ENCODE assay signal across 19 cellular contexts in genomic region chr4:10647811-10648210, GRCh38. TPM values are rescaled to one million over a fixed set of nuclear protein-coding genes. Genes with fewer than 3 reads are reported as not detected.
DNase-seq lines count a peak whose midpoint lies in the region; ATAC-seq and TF ChIP-seq lines count a peak whose summit lies in the region.
"Had no signal": no experiment of that assay in that cellular context is flagged by ENCODE, and none has a peak within 500 bp of the region (broad histone marks: within the 10 kb centered on the region; RNA-seq: fewer than 3 reads in every experiment).

No MANE protein-coding gene starts in this region.

- H3K4me1 Mint-ChIP-seq in mesothelial cell of epicardium: peaks cover 48% of the 10 kb centered on the region
- H3K4me1 Mint-ChIP-seq: CD8-positive, alpha-beta memory T cell; IgD-negative memory B cell had no signal

- peaks cover 14% of the 10 kb centered on the region for H3K9me3 Mint-ChIP-seq in mesothelial cell of epicardium

- TF ChIP-seq CTCF in foreskin fibroblast (IDR thresholded peaks at IDR 0.05; ENCODE audit: low read depth, low read length): no peak
- TF ChIP-seq CTCF in mesothelial cell of epicardium (IDR thresholded peaks at IDR 0.05; ENCODE audit: unreplicated experiment): no peak

- ATAC-seq in GM21381 (IDR thresholded peaks at IDR 0.05; ENCODE audit: unreplicated experiment): no peak

- H3K27ac Mint-ChIP-seq in mesothelial cell of epicardium: peak overlapping the region; percentile 27
- H3K27ac Mint-ChIP-seq: CD4-positive, CD25-positive, alpha-beta regulatory T cell; CD8-positive, alpha-beta memory T cell; IgD-negative memory B cell had no signal

- DNase-seq in EL (peak; percentile 21), M059J (ENCODE audit: low read depth) (peak; percentile 16), foreskin fibroblast (peak; percentile 17 to 25), mesothelial cell of epicardium (ENCODE audit: low spot score in 2 of 2, unreplicated experiment in 2 of 2) (no peak), HPDE6-E6E7 (ENCODE audit: extremely low spot score) (no peak), A172 (ENCODE audit: low spot score) (no peak)
- DNase-seq: ACHN; BE2C; C1 segment of cervical spinal cord; Caco-2; CD4-positive, CD25-positive, alpha-beta regulatory T cell; CD8-positive, alpha-beta memory T cell; GF-D8; KBM-7 had no signal

- peaks cover 12% of the 10 kb centered on the region for H3K36me3 Mint-ChIP-seq in mesothelial cell of epicardium
- H3K36me3 Mint-ChIP-seq: CD4-positive, CD25-positive, alpha-beta regulatory T cell; CD8-positive, alpha-beta memory T cell had no signal

- no peaks in the 10 kb centered on the region for H3K27me3 Mint-ChIP-seq in mesothelial cell of epicardium (ENCODE audit: low read depth)
- H3K27me3 Mint-ChIP-seq: CD4-positive, CD25-positive, alpha-beta regulatory T cell had no signal

- no peak overlapping the region for H3K4me3 ChIP-seq in foreskin fibroblast (ENCODE audit: low read depth in 1 of 2, low read length in 2 of 2)
- H3K4me3 ChIP-seq: HAP-1 had no signal

- H3K4me3 Mint-ChIP-seq in mesothelial cell of epicardium: no peak overlapping the region
- H3K4me3 Mint-ChIP-seq: CD4-positive, CD25-positive, alpha-beta regulatory T cell; CD8-positive, alpha-beta memory T cell; IgD-negative memory B cell had no signal

RNA-seq across cellular contexts. Expression of gene CLNK, which starts 36.8 kb away (rescaled TPM):
- total RNA-seq in M059J (2014; rRNA removed; shearing (Covaris generic)): not detected in 2 replicates
- total RNA-seq in mesothelial cell of epicardium: not detected in 3 replicates
- not detected in 2 replicates for total RNA-seq in A172 (2014; rRNA removed; shearing (Covaris generic))
- total RNA-seq: Caco-2, H4, HT1080 had no signal

Comparison
In these comparisons a context has a peak if more than half of its experiments do, and no peak if none do; other contexts are left out.
1. DNase-seq: peak in EL (single experiment), M059J (single experiment) and foreskin fibroblast (2 of 2); none in mesothelial cell of epicardium (0 of 2), HPDE6-E6E7 (single experiment) and A172 (single experiment).